ENCODE assay signal across 23 cellular contexts in genomic region chr6:142350309-142350708, GRCh38.
"Had no signal": no experiment of that assay in that cellular context is flagged by ENCODE, and none has a peak within 500 bp of the region (broad histone marks: within the 10 kb centered on the region; RNA-seq: fewer than 3 reads in every experiment).

No MANE protein-coding gene starts in this region.

- FAIRE-seq: endothelial cell of umbilical vein, frontal cortex, islet of Langerhans, keratinocyte had no signal

- ATAC-seq: foreskin keratinocyte; heart right ventricle; left cardiac atrium; left lung; left ventricle myocardium superior; lower lobe of right lung; mucosa of descending colon; naive thymus-derived CD8-positive, alpha-beta T cell had no signal

- H3K4me3 ChIP-seq: colonic mucosa, dorsolateral prefrontal cortex, esophagus muscularis mucosa, heart right ventricle, left lung, lower lobe of right lung, mucosa of descending colon had no signal

- H3K27ac ChIP-seq: colonic mucosa, dorsolateral prefrontal cortex, esophagus muscularis mucosa, foreskin keratinocyte, heart right ventricle, left lung, lower lobe of right lung had no signal

- DNase-seq: colonic mucosa; dermis blood vessel endothelial cell; dorsolateral prefrontal cortex; effector CD4-positive, alpha-beta T cell; effector memory CD4-positive, alpha-beta T cell; foreskin keratinocyte; glutamatergic neuron; head of caudate nucleus; heart right ventricle; hippocampal formation; left cardiac atrium; left lung; left ventricle myocardium superior; lower lobe of right lung; mesenchymal stem cell; mucosa of descending colon; naive B cell; naive thymus-derived CD8-positive, alpha-beta T cell had no signal

- H3K4me1 ChIP-seq: colonic mucosa, esophagus muscularis mucosa, heart right ventricle, left lung, lower lobe of right lung had no signal

- H3K9me3 ChIP-seq: colonic mucosa, left lung, lower lobe of right lung, mucosa of descending colon had no signal
